13 cellular contexts compared by ENCODE assay signal in the genomic region with DNA sequence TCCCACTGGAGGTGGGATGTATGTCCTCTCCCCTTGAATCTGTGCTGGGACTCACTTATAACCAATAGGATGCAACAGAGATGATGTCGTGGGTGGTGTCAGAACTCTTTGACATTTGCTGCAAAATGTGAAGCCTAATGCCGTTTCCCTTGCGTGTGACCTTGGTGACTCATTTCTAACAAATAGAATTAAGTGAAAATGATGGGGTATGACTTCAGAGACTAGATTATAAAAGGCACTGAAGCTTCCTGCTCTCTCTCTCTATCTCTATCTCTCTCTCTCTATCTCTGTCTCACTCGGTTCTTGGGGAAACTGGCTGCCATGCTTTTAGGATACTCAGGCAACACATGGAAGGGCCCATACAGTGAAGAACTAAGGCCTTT.
A peak's percentile ranks its signal among the peaks of the same experiment; 100 is the strongest.
DNase-seq lines count a peak whose midpoint lies in the region; ATAC-seq and TF ChIP-seq lines count a peak whose summit lies in the region.
"Had no signal": no experiment of that assay in that cellular context is flagged by ENCODE, and none has a peak within 500 bp of the region (broad histone marks: within the 10 kb centered on the region; RNA-seq: fewer than 3 reads in every experiment).

No MANE protein-coding gene starts in this region.

- H3K36me3 Mint-ChIP-seq in activated T-helper 17 cell treated with anti-CD3 and anti-CD28 coated beads, Interleukin-2, amount 50 U/mL, for 72 hours (ENCODE audit: low read depth) = no peaks in the 10 kb centered on the region
- H3K36me3 Mint-ChIP-seq: IgD-negative memory B cell; stimulated activated naive B cell treated with anti-CD40 and anti-IgM and Interleukin-4, amounts not matched to agents 10 μg/mL and 1 μg/mL and 100 μg/mL, for 72 hours had no signal

- H3K4me1 ChIP-seq in A673 (ENCODE audit: insufficient read depth, low read length, poor library complexity, severe bottlenecking) = no peaks in the 10 kb centered on the region

- POLR2A ChIA-PET in A673 (lab: Charles Lee; ENCODE audit: low non-redundant PET) = no interaction called here

- no peaks in the 10 kb centered on the region for H3K27me3 ChIP-seq in A673 (replicated peaks; ENCODE audit: insufficient read depth, low read depth, low read length, poor library complexity)
- H3K27me3 ChIP-seq: BE2C had no signal

- no peaks in the 10 kb centered on the region for H3K4me1 Mint-ChIP-seq in activated T-helper 17 cell treated with anti-CD3 and anti-CD28 coated beads, Interleukin-2, amount 50 U/mL, for 72 hours
- H3K4me1 Mint-ChIP-seq: IgD-negative memory B cell; stimulated activated naive B cell treated with anti-CD40 and anti-IgM and Interleukin-4, amounts not matched to agents 10 μg/mL and 1 μg/mL and 100 μg/mL, for 72 hours had no signal

- intact Hi-C loops in A673 (cut with micrococcal nuclease; ENCODE audit: unreplicated experiment) = no loop called here

- DNase-seq in A673 (ENCODE audit: low spot score) (peak; percentile 12), LHCN-M2 (ENCODE audit: low read depth) (peak; percentile 96), astrocyte of the spinal cord (ENCODE audit: low read depth, low spot score) (peak; percentile 66), kidney tubule cell (ENCODE audit: low spot score) (peak; percentile 71), NCI-H146 treated with DMSO at 0.1 percent for 48 hours (lab: John Stamatoyannopoulos, UW; ENCODE audit: unreplicated experiment) (no peak), NCI-H2196 (lab: John Stamatoyannopoulos, UW; ENCODE audit: unreplicated experiment) (no peak)
- DNase-seq: BE2C; effector memory CD8-positive, alpha-beta T cell; stimulated activated naive B cell treated with anti-CD40 and anti-IgM and Interleukin-4, amounts not matched to agents 10 μg/mL and 1 μg/mL and 100 μg/mL, for 72 hours had no signal

- no peak for TF ChIP-seq POLR2A in GM18505 (IDR thresholded peaks at IDR 0.05; ENCODE audit: borderline replicate concordance, extremely low read depth, insufficient read depth, insufficient read length)

- in situ Hi-C loops in astrocyte of the spinal cord (cut with HindIII; ENCODE audit: low sequenced_read_pairs) = no loop called here

- no peaks in the 10 kb centered on the region for H3K9me3 ChIP-seq in A673 (ENCODE audit: low read depth, low read length, poor library complexity, severe bottlenecking)
- H3K9me3 ChIP-seq: BE2C had no signal

- peaks cover 9% of the 10 kb centered on the region for H3K27me3 Mint-ChIP-seq in activated T-helper 17 cell treated with anti-CD3 and anti-CD28 coated beads, Interleukin-2, amount 50 U/mL, for 72 hours
- H3K27me3 Mint-ChIP-seq: stimulated activated naive B cell treated with anti-CD40 and anti-IgM and Interleukin-4, amounts not matched to agents 10 μg/mL and 1 μg/mL and 100 μg/mL, for 72 hours had no signal

- no peaks in the 10 kb centered on the region for H3K36me3 ChIP-seq in A673 (ENCODE audit: insufficient read depth, low read length, poor library complexity, severe bottlenecking)
- H3K36me3 ChIP-seq: BE2C had no signal

- CTCF ChIA-PET in A673 (lab: Charles Lee) = no interaction called here

- H3K9me3 Mint-ChIP-seq in activated T-helper 17 cell treated with anti-CD3 and anti-CD28 coated beads, Interleukin-2, amount 50 U/mL, for 72 hours = peaks cover 3% of the 10 kb centered on the region
- H3K9me3 Mint-ChIP-seq: stimulated activated naive B cell treated with anti-CD40 and anti-IgM and Interleukin-4, amounts not matched to agents 10 μg/mL and 1 μg/mL and 100 μg/mL, for 72 hours had no signal

- H3K27ac ChIP-seq in A673 (ENCODE audit: low read depth, low read length, poor library complexity, severe bottlenecking) = no peak overlapping the region
- H3K27ac ChIP-seq: VCaP had no signal

- no peak for TF ChIP-seq CTCF in A673 (conservative IDR thresholded peaks at IDR 0.05; ENCODE audit: low read depth, low read length)
- TF ChIP-seq CTCF in astrocyte of the spinal cord (IDR thresholded peaks at IDR 0.05; ENCODE audit: low read depth, low read length) = no peak

- H3K27ac Mint-ChIP-seq in activated T-helper 17 cell treated with anti-CD3 and anti-CD28 coated beads, Interleukin-2, amount 50 U/mL, for 72 hours = no peak overlapping the region
- H3K27ac Mint-ChIP-seq: effector memory CD8-positive, alpha-beta T cell; IgD-negative memory B cell; stimulated activated naive B cell treated with anti-CD40 and anti-IgM and Interleukin-4, amounts not matched to agents 10 μg/mL and 1 μg/mL and 100 μg/mL, for 72 hours had no signal

- H3K4me3 ChIP-seq in A673 (ENCODE audit: low read depth, low read length, poor library complexity, severe bottlenecking) (no peak overlapping the region), astrocyte of the spinal cord (ENCODE audit: low read depth, low read length) (no peak overlapping the region)

- H3K4me3 Mint-ChIP-seq in activated T-helper 17 cell treated with anti-CD3 and anti-CD28 coated beads, Interleukin-2, amount 50 U/mL, for 72 hours = no peak overlapping the region
- H3K4me3 Mint-ChIP-seq: effector memory CD8-positive, alpha-beta T cell; IgD-negative memory B cell; stimulated activated naive B cell treated with anti-CD40 and anti-IgM and Interleukin-4, amounts not matched to agents 10 μg/mL and 1 μg/mL and 100 μg/mL, for 72 hours had no signal

- no peak for ATAC-seq in GM18505 (IDR thresholded peaks at IDR 0.05; ENCODE audit: unreplicated experiment)
- ATAC-seq in activated T-helper 17 cell treated with anti-CD3 and anti-CD28 coated beads, Interleukin-2, amount 50 U/mL, for 72 hours (replicated peaks) = no peak
- ATAC-seq: effector memory CD8-positive, alpha-beta T cell; stimulated activated naive B cell treated with anti-CD40 and anti-IgM and Interleukin-4, amounts not matched to agents 10 μg/mL and 1 μg/mL and 100 μg/mL, for 72 hours had no signal

- no TSS peak for BruUV-seq in A673 (replicated peaks; lab: Mats Ljungman, UMichigan)

Comparison
In these comparisons a context has a peak if more than half of its experiments do, and no peak if none do; other contexts are left out.
1. DNase-seq: peak in A673 (single experiment), LHCN-M2 (single experiment), astrocyte of the spinal cord (single experiment) and kidney tubule cell (single experiment); none in NCI-H146 treated with DMSO at 0.1 percent for 48 hours (single experiment) and NCI-H2196 (single experiment).